ENCODE assay signal across 23 cellular contexts in the genomic region with DNA sequence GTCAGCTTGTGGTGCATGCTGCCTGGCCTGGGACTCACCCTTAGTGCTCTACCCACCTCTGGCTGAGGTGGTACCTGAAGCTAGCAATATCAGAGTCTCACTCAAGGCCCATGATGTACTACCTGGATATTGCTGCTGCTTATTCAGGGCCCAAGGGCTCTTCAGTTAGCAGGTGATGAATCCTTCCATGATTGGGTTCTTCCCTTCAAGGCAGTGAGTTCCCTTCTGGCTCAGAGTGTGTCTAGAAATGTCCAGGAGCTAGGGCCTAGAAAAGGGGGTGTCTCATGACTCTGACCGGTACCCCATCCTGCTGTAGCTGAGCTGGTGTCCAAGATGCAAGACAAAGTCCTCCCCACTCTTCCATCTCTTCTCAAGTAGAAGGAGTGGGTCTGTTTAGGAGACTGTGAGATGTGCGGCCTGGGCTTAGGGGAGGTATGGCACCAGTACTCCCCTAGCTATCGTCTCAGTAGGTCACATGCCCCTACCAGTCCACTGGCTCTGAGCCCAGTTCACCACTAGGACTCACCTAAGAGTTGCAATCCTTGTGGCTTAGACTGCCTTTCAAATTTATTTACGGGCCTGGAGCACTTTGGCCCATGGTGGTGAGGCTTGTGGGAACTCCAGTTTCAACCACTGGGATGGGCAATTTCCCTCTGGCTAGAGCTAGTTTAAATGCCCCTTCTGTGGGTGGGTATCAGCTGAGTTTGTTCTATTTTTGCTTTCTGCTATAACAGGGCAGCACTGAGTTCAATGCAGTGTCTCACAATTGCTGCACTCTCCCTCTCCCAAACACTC. TPM values are rescaled to one million over a fixed set of nuclear protein-coding genes. Genes with fewer than 3 reads are reported as not detected.
DNase-seq lines count a peak whose midpoint lies in the region; ATAC-seq and TF ChIP-seq lines count a peak whose summit lies in the region.
"Had no signal": no experiment of that assay in that cellular context is flagged by ENCODE, and none has a peak within 500 bp of the region (broad histone marks: within the 10 kb centered on the region; RNA-seq: fewer than 3 reads in every experiment).

No MANE protein-coding gene starts in this region.

- ATAC-seq in activated T-helper 17 cell treated with anti-CD3 and anti-CD28 coated beads, Interleukin-2, amount 50 U/mL, for 72 hours (replicated peaks): no peak
- peak; percentile 41 for ATAC-seq in left lobe of liver
- ATAC-seq in HG02763 (IDR thresholded peaks at IDR 0.05; ENCODE audit: unreplicated experiment): no peak
- no peak for ATAC-seq in GM21528 (IDR thresholded peaks at IDR 0.05; ENCODE audit: low FRiP score, unreplicated experiment)
- ATAC-seq in HG03095 (IDR thresholded peaks at IDR 0.05; ENCODE audit: unreplicated experiment): no peak
- ATAC-seq: stimulated activated memory B cell treated with anti-CD40 and anti-IgM and Interleukin-4, amounts not matched to agents 10 μg/mL and 1 μg/mL and 100 μg/mL, for 72 hours had no signal

- no peaks in the 10 kb centered on the region for H3K9me3 ChIP-seq in CD8-positive, alpha-beta memory T cell (ENCODE audit: low read length)
- H3K9me3 ChIP-seq: Caco-2, mucosa of descending colon had no signal

- peaks cover 7% of the 10 kb centered on the region for H3K36me3 ChIP-seq in CD8-positive, alpha-beta memory T cell (ENCODE audit: insufficient read depth, low read length)

- H3K27ac Mint-ChIP-seq in CD14-positive monocyte: peak overlapping the region in 5 of 7 donors; percentile 12 to 70 (median 59)
- H3K27ac Mint-ChIP-seq in CD8-positive, alpha-beta memory T cell: peak overlapping the region in 6 of 8 donors; percentile 4 to 85 (median 68)
- peak overlapping the region; percentile 85 for H3K27ac Mint-ChIP-seq in activated T-helper 17 cell treated with anti-CD3 and anti-CD28 coated beads, Interleukin-2, amount 50 U/mL, for 72 hours
- H3K27ac Mint-ChIP-seq: brain; dendritic cell treated with granulocyte-macrophage colony-stimulating factor and Interleukin-4, amounts not matched to agents 40 ng/mL and 50 ng/mL, for 4 days; stimulated activated memory B cell treated with anti-CD40 and anti-IgM and Interleukin-4, amounts not matched to agents 10 μg/mL and 1 μg/mL and 100 μg/mL, for 72 hours had no signal

- no peaks in the 10 kb centered on the region for H3K27me3 ChIP-seq in CD8-positive, alpha-beta memory T cell (ENCODE audit: insufficient read depth, low read length, poor library complexity, severe bottlenecking)

- H3K9me3 Mint-ChIP-seq in CD14-positive monocyte: peaks cover 2 to 12% (median 4%) of the 10 kb centered on the region in 7 donors
- peaks cover 0 to 3% (median 2%) of the 10 kb centered on the region in 5 donors for H3K9me3 Mint-ChIP-seq in CD8-positive, alpha-beta memory T cell
- H3K9me3 Mint-ChIP-seq in activated T-helper 17 cell treated with anti-CD3 and anti-CD28 coated beads, Interleukin-2, amount 50 U/mL, for 72 hours: no peaks in the 10 kb centered on the region
- H3K9me3 Mint-ChIP-seq: activated naive CD4-positive, alpha-beta T cell treated with anti-CD3 and anti-CD28 coated beads, Interleukin-2, amount 50 U/mL, for 24 hours; stimulated activated memory B cell treated with anti-CD40 and anti-IgM and Interleukin-4, amounts not matched to agents 10 μg/mL and 1 μg/mL and 100 μg/mL, for 72 hours had no signal

- no peak overlapping the region for H3K27ac ChIP-seq in CD8-positive, alpha-beta memory T cell (ENCODE audit: low read depth, low read length)

- POLR2A ChIA-PET in CD8-positive, alpha-beta memory T cell (lab: Charles Lee): no interaction called here

- H3K4me3 ChIP-seq in CD8-positive, alpha-beta memory T cell (ENCODE audit: low read length): no peak overlapping the region
- H3K4me3 ChIP-seq: mucosa of descending colon had no signal

- H3K36me3 Mint-ChIP-seq in CD14-positive monocyte: peaks cover 41 to 71% of the 10 kb centered on the region in 2 donors
- peaks cover 17 to 62% (median 20%) of the 10 kb centered on the region in 3 donors for H3K36me3 Mint-ChIP-seq in CD8-positive, alpha-beta memory T cell
- peaks cover 93% of the 10 kb centered on the region for H3K36me3 Mint-ChIP-seq in activated T-helper 17 cell treated with anti-CD3 and anti-CD28 coated beads, Interleukin-2, amount 50 U/mL, for 72 hours (ENCODE audit: low read depth)

- no peak for TF ChIP-seq CTCF in CD14-positive monocyte (IDR thresholded peaks at IDR 0.05)

- peaks cover 40% of the 10 kb centered on the region for H3K4me1 Mint-ChIP-seq in CD14-positive monocyte
- peaks cover 19 to 39% (median 26%) of the 10 kb centered on the region in 3 donors for H3K4me1 Mint-ChIP-seq in CD8-positive, alpha-beta memory T cell
- peaks cover 24% of the 10 kb centered on the region for H3K4me1 Mint-ChIP-seq in activated T-helper 17 cell treated with anti-CD3 and anti-CD28 coated beads, Interleukin-2, amount 50 U/mL, for 72 hours
- H3K4me1 Mint-ChIP-seq: brain; stimulated activated memory B cell treated with anti-CD40 and anti-IgM and Interleukin-4, amounts not matched to agents 10 μg/mL and 1 μg/mL and 100 μg/mL, for 72 hours had no signal

- DNase-seq in CD14-positive monocyte (ENCODE audit: low spot score) (no peak), left lobe of liver (ENCODE audit: low spot score) (no peak), RPMI8226 (no peak)
- DNase-seq in CD8-positive, alpha-beta memory T cell: no peak
- DNase-seq: activated CD4-positive, alpha-beta T cell treated with anti-CD3 and anti-CD28 coated beads, Interleukin-2, amount 50 U/mL, for 4 hours; Caco-2; foreskin fibroblast; HCEC 1CT; kidney; mucosa of descending colon; NCI-H2081 treated with DMSO at 0.1 percent for 48 hours; NCI-H510A treated with DMSO at 0.1 percent for 48 hours; retina; SHP77; T-helper 1 cell had no signal

- H3K4me1 ChIP-seq in CD8-positive, alpha-beta memory T cell (ENCODE audit: insufficient read depth, low read length): no peaks in the 10 kb centered on the region
- H3K4me1 ChIP-seq: Caco-2 had no signal

- intact Hi-C loops in CD14-positive monocyte (cut with micrococcal nuclease): no loop called here

- CTCF ChIA-PET in CD8-positive, alpha-beta memory T cell (lab: Charles Lee): interaction anchor here (15.7 kb wide), 1 partner anchor 282 kb away, joined by 273 read pairs; no protein-coding TSS in a partner anchor

- H3K4me3 Mint-ChIP-seq in CD14-positive monocyte: no peak overlapping the region
- H3K4me3 Mint-ChIP-seq in CD8-positive, alpha-beta memory T cell: no peak overlapping the region
- H3K4me3 Mint-ChIP-seq in activated T-helper 17 cell treated with anti-CD3 and anti-CD28 coated beads, Interleukin-2, amount 50 U/mL, for 72 hours: no peak overlapping the region
- H3K4me3 Mint-ChIP-seq: activated naive CD4-positive, alpha-beta T cell treated with anti-CD3 and anti-CD28 coated beads, Interleukin-2, amount 50 U/mL, for 24 hours; brain; dendritic cell treated with granulocyte-macrophage colony-stimulating factor and Interleukin-4, amounts not matched to agents 40 ng/mL and 50 ng/mL, for 4 days; stimulated activated memory B cell treated with anti-CD40 and anti-IgM and Interleukin-4, amounts not matched to agents 10 μg/mL and 1 μg/mL and 100 μg/mL, for 72 hours had no signal

- H3K27me3 Mint-ChIP-seq in CD14-positive monocyte (ENCODE audit: low read depth in 3 of 3): no peaks in the 10 kb centered on the region
- no peaks in the 10 kb centered on the region for H3K27me3 Mint-ChIP-seq in CD8-positive, alpha-beta memory T cell
- H3K27me3 Mint-ChIP-seq in activated T-helper 17 cell treated with anti-CD3 and anti-CD28 coated beads, Interleukin-2, amount 50 U/mL, for 72 hours: no peaks in the 10 kb centered on the region
- H3K27me3 Mint-ChIP-seq: activated naive CD4-positive, alpha-beta T cell treated with anti-CD3 and anti-CD28 coated beads, Interleukin-2, amount 50 U/mL, for 24 hours; dendritic cell treated with granulocyte-macrophage colony-stimulating factor and Interleukin-4, amounts not matched to agents 40 ng/mL and 50 ng/mL, for 4 days; stimulated activated memory B cell treated with anti-CD40 and anti-IgM and Interleukin-4, amounts not matched to agents 10 μg/mL and 1 μg/mL and 100 μg/mL, for 72 hours had no signal

RNA-seq across cellular contexts. Expression of a gene that starts 12.2 kb away (rescaled TPM):
- polyA plus RNA-seq in CD14-positive monocyte: 10 to 100 TPM; 17.9 to 22.2 TPM
- 10 to 100 TPM; 36.2 to 39.9 TPM for total RNA-seq in CD8-positive, alpha-beta memory T cell
- 59.2 TPM for polyA plus RNA-seq in CD8-positive, alpha-beta memory T cell
- total RNA-seq in activated T-helper 17 cell treated with anti-CD3 and anti-CD28 coated beads, Interleukin-2, amount 50 U/mL, for 72 hours: 10 to 100 TPM; 40.3 to 52.9 TPM
- total RNA-seq in left lobe of liver: 18.1 TPM

RNA-seq across cellular contexts. Expression of a gene that starts 12.7 kb away (rescaled TPM):
- polyA plus RNA-seq in CD14-positive monocyte: 100 to 1,000 TPM; 122 to 131 TPM
- total RNA-seq in CD8-positive, alpha-beta memory T cell: 10 to 100 TPM; 46.9 to 48.1 TPM
- 78.6 TPM for polyA plus RNA-seq in CD8-positive, alpha-beta memory T cell
- 10 to 100 TPM; 50.4 to 64.9 TPM for total RNA-seq in activated T-helper 17 cell treated with anti-CD3 and anti-CD28 coated beads, Interleukin-2, amount 50 U/mL, for 72 hours
- total RNA-seq in left lobe of liver: 6.1 TPM
